In genomic region chr22:29813563-29813962, GRCh38 we compare ENCODE assay signal across 2 cellular contexts.
TF ChIP-seq lines count a peak whose summit lies in the region.

No MANE protein-coding gene starts in this region.

TF ChIP-seq in GM23338, 12 proteins besides CTCF, POLR2A, EP300 and RAD21:
- TF ChIP-seq ZNF114 (CRISPR knock-in tag; IDR thresholded peaks at IDR 0.05) (no peak), CREB1 (CRISPR knock-in tag; IDR thresholded peaks at IDR 0.05; ENCODE audit: low read depth) (no peak), POLR2AphosphoS5 (IDR thresholded peaks at IDR 0.05; ENCODE audit: low read depth) (no peak), ETS1 (IDR thresholded peaks at IDR 0.05) (no peak), STAT1 (IDR thresholded peaks at IDR 0.05; ENCODE audit: unreplicated experiment) (no peak)

TF ChIP-seq in H1, 55 proteins besides CTCF, POLR2A, EP300 and RAD21:
- TF ChIP-seq SIRT6 (IDR thresholded peaks at IDR 0.05; ENCODE audit: low read length), result no peak
- no peak for TF ChIP-seq SIN3A (conservative IDR thresholded peaks at IDR 0.05 in 1 of 2, IDR thresholded peaks at IDR 0.05 in 1 of 2; ENCODE audit: low read depth in 1 of 2, low read length in 2 of 2)
- no peak for TF ChIP-seq SP2 (IDR thresholded peaks at IDR 0.05; ENCODE audit: low read length)
- TF ChIP-seq SAP30 (IDR thresholded peaks at IDR 0.05; ENCODE audit: insufficient read depth, insufficient replicate concordance, low read length), result no peak
- TF ChIP-seq BACH1 (IDR thresholded peaks at IDR 0.05; ENCODE audit: low read length), result no peak
- TF ChIP-seq SP1 (IDR thresholded peaks at IDR 0.05; ENCODE audit: low read depth, low read length), result no peak
- TF ChIP-seq NANOG (IDR thresholded peaks at IDR 0.05; ENCODE audit: insufficient read depth, low read depth, low read length, poor library complexity, severe bottlenecking), result no peak
- TF ChIP-seq SUZ12 (IDR thresholded peaks at IDR 0.05; ENCODE audit: low read length), result no peak
- no peak for TF ChIP-seq KDM5A (IDR thresholded peaks at IDR 0.05; ENCODE audit: low read length)
- TF ChIP-seq PHF8 (conservative IDR thresholded peaks at IDR 0.05; ENCODE audit: low read depth, low read length), result no peak
- no peak for TF ChIP-seq EGR1 (IDR thresholded peaks at IDR 0.05; ENCODE audit: borderline replicate concordance, low read depth, low read length)
- TF ChIP-seq BRCA1 (IDR thresholded peaks at IDR 0.05; ENCODE audit: low read depth, low read length), result no peak
- no peak for TF ChIP-seq EZH2 (IDR thresholded peaks at IDR 0.05; ENCODE audit: low read depth, low read length, severe bottlenecking)
- TF ChIP-seq SIX5 (IDR thresholded peaks at IDR 0.05; ENCODE audit: low read depth, low read length), result no peak
- TF ChIP-seq ATF3 (IDR thresholded peaks at IDR 0.05; ENCODE audit: insufficient read depth, low read depth, low read length), result no peak
- no peak for TF ChIP-seq E2F6 (IDR thresholded peaks at IDR 0.05)
- TF ChIP-seq ASH2L (IDR thresholded peaks at IDR 0.05; ENCODE audit: low read length), result no peak
- no peak for TF ChIP-seq TAF7 (optimal IDR thresholded peaks at IDR 0.05; ENCODE audit: borderline replicate concordance, low read depth, low read length)
- no peak for TF ChIP-seq ZNF274 (IDR thresholded peaks at IDR 0.05; ENCODE audit: borderline replicate concordance, extremely low read depth, low read length)
TF ChIP-seq in H1: peak in this region for 0.
